Comparison of ENCODE assay signal across 8 cellular contexts in the genomic region with DNA sequence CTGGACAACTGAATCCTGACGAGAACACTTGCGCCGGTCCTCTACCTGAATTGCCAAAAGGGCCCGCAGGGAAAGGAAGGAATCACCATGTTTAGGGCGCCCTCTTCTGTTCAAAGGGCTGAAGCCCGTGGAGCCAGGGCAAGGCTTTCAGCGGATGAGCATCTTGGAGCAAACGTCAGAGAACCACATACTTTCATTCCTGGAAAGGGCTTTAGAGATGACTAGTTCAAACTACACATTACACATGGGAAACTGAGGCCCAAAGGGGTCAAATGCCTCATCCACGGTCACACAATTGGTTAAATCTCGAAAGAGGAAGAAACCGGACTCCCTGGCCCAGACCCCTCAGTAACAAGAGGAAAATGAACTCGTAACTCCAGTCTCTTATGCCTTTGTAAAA. TPM values are rescaled to one million over a fixed set of nuclear protein-coding genes. Genes with fewer than 3 reads are reported as not detected.
A peak's percentile ranks its signal among the peaks of the same experiment; 100 is the strongest.
DNase-seq lines count a peak whose midpoint lies in the region; ATAC-seq, FAIRE-seq and TF ChIP-seq lines count a peak whose summit lies in the region.

No MANE protein-coding gene starts in this region.

- H3K4me1 Mint-ChIP-seq in T-helper 17 cell (peaks cover 5% of the 10 kb centered on the region), astrocyte (ENCODE audit: low read depth, unreplicated experiment) (no peaks in the 10 kb centered on the region)

- no peaks in the 10 kb centered on the region for H3K79me2 ChIP-seq in astrocyte (ENCODE audit: insufficient read depth, low read length)

- peaks cover 3% of the 10 kb centered on the region for H3K9me3 Mint-ChIP-seq in astrocyte (ENCODE audit: unreplicated experiment)

- H4K20me1 ChIP-seq in BLaER1 treated with 17β-estradiol and CSF1 and Interleukin-3, amounts not matched to agents 10 nM and 100 nM: no peaks in the 10 kb centered on the region
- H4K20me1 ChIP-seq in astrocyte (ENCODE audit: insufficient read depth, low read length): no peaks in the 10 kb centered on the region

- 0 out of 20 replicates have a peak overlapping the region, but pooled peaks of 1 of the 10 experiments have one; percentile 7 for H3K4me3 ChIP-seq in BLaER1 treated with 17β-estradiol and CSF1 and Interleukin-3, amounts not matched to agents 10 nM and 100 nM
- H3K4me3 ChIP-seq in astrocyte (ENCODE audit: insufficient read depth, low read depth, low read length) (no peak overlapping the region), skeletal muscle satellite cell (ENCODE audit: low read length) (peak overlapping the region; percentile 48)

- H3K27me3 Mint-ChIP-seq in T-helper 17 cell (peaks cover 46% of the 10 kb centered on the region), astrocyte (ENCODE audit: low read depth, unreplicated experiment) (peaks cover 22% of the 10 kb centered on the region)

- ATAC-seq in GM21367 (IDR thresholded peaks at IDR 0.05; ENCODE audit: unreplicated experiment): peak; percentile 64
- ATAC-seq in T-helper 17 cell: peak; percentile 73
- ATAC-seq in GM21619 (IDR thresholded peaks at IDR 0.05; ENCODE audit: unreplicated experiment): no peak

- H3K4me3 Mint-ChIP-seq in T-helper 17 cell (no peak overlapping the region), astrocyte (ENCODE audit: unreplicated experiment) (no peak overlapping the region)

- H2AFZ ChIP-seq in astrocyte (ENCODE audit: low read depth, low read length): peak overlapping the region; percentile 71

- H3K4me1 ChIP-seq in BLaER1 treated with 17β-estradiol and CSF1 and Interleukin-3, amounts not matched to agents 10 nM and 100 nM: peaks cover 0 to 12% (median 2%) of the 10 kb centered on the region in 10 experiments; a peak in 5 of 20 replicates
- H3K4me1 ChIP-seq in astrocyte (ENCODE audit: insufficient read depth, low read length): no peaks in the 10 kb centered on the region
- H3K4me1 ChIP-seq in skeletal muscle satellite cell (ENCODE audit: control insufficient read depth, insufficient read depth, low read length): no peaks in the 10 kb centered on the region

- H3K27me3 ChIP-seq in BLaER1 treated with 17β-estradiol and CSF1 and Interleukin-3, amounts not matched to agents 10 nM and 100 nM: no peaks in the 10 kb centered on the region
- peaks cover 8% of the 10 kb centered on the region for H3K27me3 ChIP-seq in astrocyte (ENCODE audit: insufficient read depth, low read length)
- H3K27me3 ChIP-seq in skeletal muscle satellite cell (ENCODE audit: control insufficient read depth, insufficient read depth, low read length): peaks cover 45% of the 10 kb centered on the region

- DNase-seq in NCI-H1417 treated with DMSO at 0.1 percent for 48 hours (lab: John Stamatoyannopoulos, UW): peak; percentile 47
- DNase-seq in T-helper 17 cell: peak in 2 of 3 donors; percentile 21 to 35
- DNase-seq in astrocyte (ENCODE audit: low read depth): peak; percentile 42
- DNase-seq in hypothalamus (lab: John Stamatoyannopoulos, UW): peak in 42 of 51 donors; percentile 3 to 76 (median 30)

- H3K27ac Mint-ChIP-seq in T-helper 17 cell (no peak overlapping the region), astrocyte (ENCODE audit: unreplicated experiment) (no peak overlapping the region)

- H3K36me3 ChIP-seq in BLaER1 treated with 17β-estradiol and CSF1 and Interleukin-3, amounts not matched to agents 10 nM and 100 nM: no peaks in the 10 kb centered on the region
- H3K36me3 ChIP-seq in astrocyte (ENCODE audit: insufficient read depth, low read length) (no peaks in the 10 kb centered on the region), skeletal muscle satellite cell (ENCODE audit: insufficient read depth, low read length) (no peaks in the 10 kb centered on the region)

- H3K9me3 ChIP-seq in BLaER1 treated with 17β-estradiol and CSF1 and Interleukin-3, amounts not matched to agents 10 nM and 100 nM (replicated peaks in 1 of 11): no peaks in the 10 kb centered on the region
- no peaks in the 10 kb centered on the region for H3K9me3 ChIP-seq in T-helper 17 cell (ENCODE audit: control insufficient read depth, low read length, poor library complexity, severe bottlenecking)
- H3K9me3 ChIP-seq in astrocyte (ENCODE audit: insufficient read depth, low read depth, low read length): no peaks in the 10 kb centered on the region
- H3K9me3 ChIP-seq in skeletal muscle satellite cell (replicated peaks; ENCODE audit: low read length): no peaks in the 10 kb centered on the region

- H3K9ac ChIP-seq in BLaER1 treated with 17β-estradiol and CSF1 and Interleukin-3, amounts not matched to agents 10 nM and 100 nM: no peak overlapping the region
- no peak overlapping the region for H3K9ac ChIP-seq in astrocyte (ENCODE audit: low read length)
- H3K9ac ChIP-seq in skeletal muscle satellite cell (ENCODE audit: low read depth, low read length): no peak overlapping the region

- peak overlapping the region in 7 of 11 experiments; percentile 12 to 53 (median 23); a peak in 4 of 22 replicates for H3K4me2 ChIP-seq in BLaER1 treated with 17β-estradiol and CSF1 and Interleukin-3, amounts not matched to agents 10 nM and 100 nM
- H3K4me2 ChIP-seq in astrocyte (ENCODE audit: low read length) (peak overlapping the region; percentile 58), skeletal muscle satellite cell (ENCODE audit: low read length) (peak overlapping the region; percentile 69)

- peak; percentile 64 for FAIRE-seq in astrocyte (lab: Jason Lieb, UNC)

- H3K36me3 Mint-ChIP-seq in T-helper 17 cell (ENCODE audit: low read depth): peaks cover 7% of the 10 kb centered on the region
- H3K36me3 Mint-ChIP-seq in astrocyte (ENCODE audit: low read depth, unreplicated experiment): no peaks in the 10 kb centered on the region

- TF ChIP-seq CTCF in astrocyte (IDR thresholded peaks at IDR 0.05; ENCODE audit: insufficient read depth, low read depth, low read length): peak; percentile 83

- no peak overlapping the region for H3K27ac ChIP-seq in BLaER1 treated with 17β-estradiol and CSF1 and Interleukin-3, amounts not matched to agents 10 nM and 100 nM
- H3K27ac ChIP-seq in astrocyte (ENCODE audit: low read depth, low read length): no peak overlapping the region

RNA-seq across cellular contexts. Expression of a gene that starts 11.5 kb away (rescaled TPM):
- total RNA-seq in T-helper 17 cell: 1 to 10 TPM; 5.9 to 7.8 TPM
- total RNA-seq in astrocyte: 10.7 and 12.5 TPM in 2 replicates
- total RNA-seq in skeletal muscle satellite cell (2012; rRNA removed): 12.2 and 12.4 TPM in 2 replicates
